1 cellular context compared by ENCODE assay signal in genomic region chr7:120842131-120842621, GRCh38.
TF ChIP-seq lines count a peak whose summit lies in the region.

No MANE protein-coding gene starts in this region.

TF ChIP-seq in HEK293, 187 proteins besides CTCF, POLR2A, EP300 and RAD21 (continued from another document and continues in another):
- peak; percentile 96 for TF ChIP-seq ZNF449 (tag by site-specific recombination; IDR thresholded peaks at IDR 0.05)
- peak; percentile 84 for TF ChIP-seq ZSCAN30 (tag by site-specific recombination; IDR thresholded peaks at IDR 0.05)
- TF ChIP-seq ZBTB21 (tag by site-specific recombination; IDR thresholded peaks at IDR 0.05), result no peak
- TF ChIP-seq KLF8 (tag by site-specific recombination; IDR thresholded peaks at IDR 0.05), result no peak
- TF ChIP-seq ZNF645 (tag by site-specific recombination; IDR thresholded peaks at IDR 0.05), result no peak
- no peak for TF ChIP-seq ZFP3 (tag by site-specific recombination; IDR thresholded peaks at IDR 0.05; ENCODE audit: low read depth)
- peak; percentile 11; the same call in 1 of the 2 replicates for TF ChIP-seq ZNF654 (tag by site-specific recombination; IDR thresholded peaks at IDR 0.05; ENCODE audit: low read depth)
- TF ChIP-seq GLIS1 (tag by site-specific recombination; IDR thresholded peaks at IDR 0.05), result peak; percentile 95
- no peak for TF ChIP-seq ZNF677 (tag by site-specific recombination; IDR thresholded peaks at IDR 0.05)
- peak; percentile 46; the same call in 1 of the 2 replicates for TF ChIP-seq ZNF362 (tag by site-specific recombination; IDR thresholded peaks at IDR 0.05)
- TF ChIP-seq TCF7L2 (IDR thresholded peaks at IDR 0.05; ENCODE audit: borderline replicate concordance, low read depth, low read length), result peak; percentile 50; the same call in 1 of the 2 replicates
- TF ChIP-seq ZNF561 (tag by site-specific recombination; IDR thresholded peaks at IDR 0.05; ENCODE audit: borderline replicate concordance), result peak; percentile 74; the same call in 1 of the 2 replicates
- TF ChIP-seq ELK4 (IDR thresholded peaks at IDR 0.05; ENCODE audit: borderline replicate concordance, low read depth, low read length), result no peak
- TF ChIP-seq FEZF1 (tag by site-specific recombination; IDR thresholded peaks at IDR 0.05), result peak; percentile 92
- no peak for TF ChIP-seq ZNF394 (tag by site-specific recombination; IDR thresholded peaks at IDR 0.05; ENCODE audit: borderline replicate concordance)
- peak; percentile 64 for TF ChIP-seq ZNF610 (tag by site-specific recombination; IDR thresholded peaks at IDR 0.05; ENCODE audit: borderline replicate concordance)
- TF ChIP-seq ZNF521 (tag by site-specific recombination; IDR thresholded peaks at IDR 0.05), result no peak
- TF ChIP-seq ZNF426 (tag by site-specific recombination; IDR thresholded peaks at IDR 0.05), result no peak
- TF ChIP-seq GLI2 (tag by site-specific recombination; IDR thresholded peaks at IDR 0.05; ENCODE audit: borderline replicate concordance, low read depth), result peak; percentile 87
- TF ChIP-seq ZNF391 (tag by site-specific recombination; IDR thresholded peaks at IDR 0.05; ENCODE audit: borderline replicate concordance, low read depth), result peak; percentile 51; the same call in 1 of the 2 replicates
- TF ChIP-seq ZNF2 (tag by site-specific recombination; IDR thresholded peaks at IDR 0.05), result peak; percentile 90; the same call in 1 of the 2 replicates
- 0 out of 2 replicates have a peak, but pooled peaks have one; percentile 44 for TF ChIP-seq ATF2 (tag by site-specific recombination; IDR thresholded peaks at IDR 0.05; ENCODE audit: low read depth)
- TF ChIP-seq ZNF404 (tag by site-specific recombination; IDR thresholded peaks at IDR 0.05), result no peak
- TF ChIP-seq ZNF26 (tag by site-specific recombination; IDR thresholded peaks at IDR 0.05), result no peak
- TF ChIP-seq PRDM6 (tag by site-specific recombination; IDR thresholded peaks at IDR 0.05), result peak; percentile 99
- no peak for TF ChIP-seq ZNF16 (tag by site-specific recombination; IDR thresholded peaks at IDR 0.05; ENCODE audit: low read depth)
- peak; percentile 74 for TF ChIP-seq BCL11A (tag by site-specific recombination; IDR thresholded peaks at IDR 0.05; ENCODE audit: low read depth)
- TF ChIP-seq ZNF776 (tag by site-specific recombination; IDR thresholded peaks at IDR 0.05; ENCODE audit: borderline replicate concordance), result no peak
- peak; percentile 78 for TF ChIP-seq KLF10 (tag by site-specific recombination; IDR thresholded peaks at IDR 0.05)
- TF ChIP-seq IKZF3 (tag by site-specific recombination; IDR thresholded peaks at IDR 0.05), result peak; percentile 87
- TF ChIP-seq SCRT1 (tag by site-specific recombination; IDR thresholded peaks at IDR 0.05; ENCODE audit: borderline replicate concordance), result peak; percentile 87
- TF ChIP-seq ZNF292 (tag by site-specific recombination; IDR thresholded peaks at IDR 0.05; ENCODE audit: borderline replicate concordance, low read depth), result no peak
- TF ChIP-seq ZNF777 (tag by site-specific recombination; IDR thresholded peaks at IDR 0.05; ENCODE audit: borderline replicate concordance), result no peak
- TF ChIP-seq ZEB2 (tag by site-specific recombination; IDR thresholded peaks at IDR 0.05), result peak; percentile 77
- peak; percentile 95 for TF ChIP-seq ZSCAN23 (tag by site-specific recombination; IDR thresholded peaks at IDR 0.05)
- TF ChIP-seq ZBTB8A (tag by site-specific recombination; IDR thresholded peaks at IDR 0.05), result peak; percentile 72
- TF ChIP-seq OSR2 (tag by site-specific recombination; IDR thresholded peaks at IDR 0.05), result peak; percentile 94
- TF ChIP-seq ZNF658 (tag by site-specific recombination; IDR thresholded peaks at IDR 0.05), result no peak
- TF ChIP-seq PBX3 (CRISPR knock-in tag; IDR thresholded peaks at IDR 0.05), result no peak
- TF ChIP-seq PATZ1 (tag by site-specific recombination; IDR thresholded peaks at IDR 0.05), result peak; percentile 65; the same call in 1 of the 2 replicates
- no peak for TF ChIP-seq KLF16 (tag by site-specific recombination; IDR thresholded peaks at IDR 0.05)
- TF ChIP-seq ZBTB7A (tag by site-specific recombination; IDR thresholded peaks at IDR 0.05; ENCODE audit: low read depth), result no peak
- TF ChIP-seq ZNF596 (tag by site-specific recombination; IDR thresholded peaks at IDR 0.05), result peak; percentile 42
- no peak for TF ChIP-seq ZNF473 (tag by site-specific recombination; IDR thresholded peaks at IDR 0.05)
- peak; percentile 45; the same call in 1 of the 2 replicates for TF ChIP-seq ZNF513 (tag by site-specific recombination; IDR thresholded peaks at IDR 0.05)
- peak; percentile 89 for TF ChIP-seq ZNF629 (tag by site-specific recombination; IDR thresholded peaks at IDR 0.05)
- TF ChIP-seq ZNF18 (tag by site-specific recombination; IDR thresholded peaks at IDR 0.05), result peak; percentile 99
- no peak for TF ChIP-seq HOXD13 (CRISPR knock-in tag; IDR thresholded peaks at IDR 0.05; ENCODE audit: borderline replicate concordance)
- TF ChIP-seq ZBTB20 (tag by site-specific recombination; IDR thresholded peaks at IDR 0.05), result peak; percentile 33
- peak; percentile 97 for TF ChIP-seq ZNF24 (tag by site-specific recombination; IDR thresholded peaks at IDR 0.05)
- no peak for TF ChIP-seq ZNF423 (tag by site-specific recombination; IDR thresholded peaks at IDR 0.05)
- TF ChIP-seq WT1 (tag by site-specific recombination; IDR thresholded peaks at IDR 0.05), result peak; percentile 92
